In genomic region chr11:67167715-67168114, GRCh38 we compare ENCODE assay signal across 17 cellular contexts. TPM values are rescaled to one million over a fixed set of nuclear protein-coding genes. Genes with fewer than 3 reads are reported as not detected.
DNase-seq lines count a peak whose midpoint lies in the region; ATAC-seq and TF ChIP-seq lines count a peak whose summit lies in the region.
"Had no signal": no experiment of that assay in that cellular context is flagged by ENCODE, and none has a peak within 500 bp of the region (broad histone marks: within the 10 kb centered on the region; RNA-seq: fewer than 3 reads in every experiment).

No MANE protein-coding gene starts in this region.

- dilution Hi-C loops in IMR-90 (cut with HindIII; ENCODE audit: low sequenced_read_pairs, unreplicated experiment) = no loop called here

- TF ChIP-seq RAD21 in IMR-90 (IDR thresholded peaks at IDR 0.05; ENCODE audit: low read length) = no peak

- H3K18ac ChIP-seq in IMR-90 (ENCODE audit: low read depth, low read length) = no peak overlapping the region

- H3K9me3 ChIP-seq in A673 (ENCODE audit: low read depth, low read length, poor library complexity, severe bottlenecking) (no peaks in the 10 kb centered on the region), IMR-90 (ENCODE audit: control insufficient read depth, insufficient read depth, low read length) (no peaks in the 10 kb centered on the region), adipocyte (ENCODE audit: control insufficient read depth, low read length) (no peaks in the 10 kb centered on the region), transverse colon (no peaks in the 10 kb centered on the region)
- H3K9me3 ChIP-seq: gastroesophageal sphincter, spleen, upper lobe of right lung had no signal

- no peaks in the 10 kb centered on the region for H3K9me3 Mint-ChIP-seq in nephron
- H3K9me3 Mint-ChIP-seq: activated naive CD4-positive, alpha-beta T cell treated with anti-CD3 and anti-CD28 coated beads, Interleukin-2, amount 10 ng/mL, durations not matched to agents 7 days and 5 days; memory B cell had no signal

- H3K4ac ChIP-seq in IMR-90 (ENCODE audit: low read depth, low read length) = no peak overlapping the region

- TF ChIP-seq POLR2A in IMR-90 (IDR thresholded peaks at IDR 0.05; ENCODE audit: low read depth, low read length) (no peak), transverse colon (IDR thresholded peaks at IDR 0.05) (no peak)

- no peak for TF ChIP-seq EP300 in transverse colon (IDR thresholded peaks at IDR 0.05; ENCODE audit: low read depth)

- H4K20me1 ChIP-seq in IMR-90 (ENCODE audit: insufficient read depth, low read length) = peaks cover 65% of the 10 kb centered on the region

- no peak for ATAC-seq in IMR-90 (ENCODE audit: low read depth)
- ATAC-seq in HG03378 (IDR thresholded peaks at IDR 0.05; ENCODE audit: unreplicated experiment) = no peak

- H3K27ac ChIP-seq in A673 (ENCODE audit: low read depth, low read length, poor library complexity, severe bottlenecking) (peak overlapping the region; percentile 34), IMR-90 (ENCODE audit: insufficient read depth, low read length) (no peak overlapping the region), transverse colon (no peak overlapping the region)
- H3K27ac ChIP-seq: C4-2B, gastroesophageal sphincter, hepatocyte, upper lobe of right lung had no signal

- DNase-seq in A673 (ENCODE audit: low spot score) = no peak
- DNase-seq in IMR-90 = no peak
- peak; percentile 29 for DNase-seq in adipocyte (ENCODE audit: low read depth)
- no peak for DNase-seq in activated T-cell treated with anti-CD3 and anti-CD28 coated beads for 4 hours
- no peak for DNase-seq in GM20000 (ENCODE audit: low spot score)
- no peak for DNase-seq in transverse colon
- DNase-seq: NCI-H2107, spleen, upper lobe of right lung had no signal

- in situ Hi-C loops in IMR-90 (cut with MboI; ENCODE audit: low sequenced_read_pairs) (no loop called here), transverse colon (cut with MboI; ENCODE audit: low pct_ligation_motif_present in 1 of 4, low pct_unique_long_range_greater_than_20kb in 1 of 4, low sequenced_read_pairs in 3 of 4) (loop anchor here in 2 of 4 donors (5.0 kb wide), 1 partner anchor 85 kb away; no protein-coding TSS in a partner anchor)

- peak overlapping the region; percentile 48 for H2BK5ac ChIP-seq in IMR-90 (ENCODE audit: low read depth, low read length, poor library complexity, severe bottlenecking)

- H4K5ac ChIP-seq in IMR-90 (ENCODE audit: low read depth, low read length) = no peak overlapping the region

- TF ChIP-seq CTCF in A673 (conservative IDR thresholded peaks at IDR 0.05; ENCODE audit: low read depth, low read length) = no peak
- no peak for TF ChIP-seq CTCF in IMR-90 (conservative IDR thresholded peaks at IDR 0.05; ENCODE audit: low read depth, low read length)
- TF ChIP-seq CTCF in nephron (IDR thresholded peaks at IDR 0.05; ENCODE audit: unreplicated experiment in 3 of 3) = no peak
- no peak for TF ChIP-seq CTCF in GM20000 (IDR thresholded peaks at IDR 0.05; ENCODE audit: extremely low read depth, missing control alignments)
- TF ChIP-seq CTCF in transverse colon (IDR thresholded peaks at IDR 0.05) = no peak

- H2BK20ac ChIP-seq in IMR-90 (ENCODE audit: low read depth, low read length) = no peak overlapping the region

- no peaks in the 10 kb centered on the region for H3K27me3 Mint-ChIP-seq in nephron (ENCODE audit: low read depth)
- H3K27me3 Mint-ChIP-seq: activated naive CD4-positive, alpha-beta T cell treated with anti-CD3 and anti-CD28 coated beads, Interleukin-2, amount 10 ng/mL, durations not matched to agents 7 days and 5 days; memory B cell had no signal

- BruUV-seq in A673 (replicated peaks; lab: Mats Ljungman, UMichigan) (no TSS peak), IMR-90 (replicated peaks; lab: Mats Ljungman, UMichigan) (no TSS peak)

- no peak overlapping the region for H3K9ac ChIP-seq in IMR-90 (ENCODE audit: low read depth, low read length)
- peak overlapping the region; percentile 16 for H3K9ac ChIP-seq in adipocyte (ENCODE audit: low read length)

- no peak overlapping the region for H3K23ac ChIP-seq in IMR-90 (ENCODE audit: low read depth, low read length)

- peaks cover 19 to 74% of the 10 kb centered on the region in 2 experiments for H3K79me1 ChIP-seq in IMR-90 (ENCODE audit: low read depth in 1 of 2, low read length in 2 of 2)

- no peak overlapping the region for H2AK5ac ChIP-seq in IMR-90 (ENCODE audit: low read depth, low read length)

- no peak overlapping the region for H4K8ac ChIP-seq in IMR-90 (ENCODE audit: low read depth in 2 of 2, low read length in 2 of 2)

- no peak overlapping the region for H3K4me2 ChIP-seq in IMR-90 (ENCODE audit: low read depth, low read length)
- H3K4me2 ChIP-seq: hepatocyte had no signal

- H3K4me3 ChIP-seq in A673 (ENCODE audit: low read depth, low read length, poor library complexity, severe bottlenecking) (no peak overlapping the region), IMR-90 (ENCODE audit: insufficient read depth, low read depth, low read length) (no peak overlapping the region), adipocyte (ENCODE audit: low read length) (peak overlapping the region; percentile 65), transverse colon (no peak overlapping the region)
- H3K4me3 ChIP-seq: gastroesophageal sphincter, GM12878, hepatocyte, spleen, upper lobe of right lung had no signal

- no peak overlapping the region for H2AK9ac ChIP-seq in IMR-90 (replicated peaks; ENCODE audit: low read depth, low read length, poor library complexity)

- H3K27ac Mint-ChIP-seq in nephron = peak overlapping the region; percentile 62 to 83 (median 62)
- H3K27ac Mint-ChIP-seq: activated naive CD4-positive, alpha-beta T cell treated with anti-CD3 and anti-CD28 coated beads, Interleukin-2, amount 10 ng/mL, durations not matched to agents 7 days and 5 days had no signal

- H3K27me3 ChIP-seq in A673 (replicated peaks; ENCODE audit: insufficient read depth, low read depth, low read length, poor library complexity) = no peaks in the 10 kb centered on the region
- no peaks in the 10 kb centered on the region for H3K27me3 ChIP-seq in IMR-90 (ENCODE audit: control insufficient read depth, insufficient read depth, low read length)
- no peaks in the 10 kb centered on the region for H3K27me3 ChIP-seq in adipocyte (replicated peaks; ENCODE audit: control insufficient read depth, insufficient read depth, low read length)
- H3K27me3 ChIP-seq in transverse colon = no peaks in the 10 kb centered on the region
- H3K27me3 ChIP-seq: gastroesophageal sphincter, hepatocyte, spleen, upper lobe of right lung had no signal

- H3K56ac ChIP-seq in IMR-90 (ENCODE audit: extremely low read depth, insufficient read depth, low read length) = no peak overlapping the region

- no peak overlapping the region for H2BK15ac ChIP-seq in IMR-90 (ENCODE audit: low read depth, low read length)

- intact Hi-C loops in A673 (cut with micrococcal nuclease; ENCODE audit: unreplicated experiment) = loop anchor here (5.0 kb wide), 1 partner anchor 85 kb away; no protein-coding TSS in a partner anchor
- intact Hi-C loops in IMR-90 (cut with micrococcal nuclease) = no loop called here
- intact Hi-C loops in transverse colon (cut with DNase I; ENCODE audit: low total_unique reads) = loop anchor here (10.0 kb wide), 1 partner anchor 83 kb away; no protein-coding TSS in a partner anchor

- peaks cover 34% of the 10 kb centered on the region for H3K4me1 Mint-ChIP-seq in nephron

- H3K9me1 ChIP-seq in IMR-90 (ENCODE audit: insufficient read depth, low read length) = peaks cover 8% of the 10 kb centered on the region

- no peaks in the 10 kb centered on the region for H3K36me3 ChIP-seq in A673 (ENCODE audit: insufficient read depth, low read length, poor library complexity, severe bottlenecking)
- H3K36me3 ChIP-seq in IMR-90 (ENCODE audit: control insufficient read depth, insufficient read depth, low read length) = peaks cover 3% of the 10 kb centered on the region; the same call in 1 of the 2 replicates
- peaks cover 12% of the 10 kb centered on the region for H3K36me3 ChIP-seq in adipocyte (ENCODE audit: control insufficient read depth, insufficient read depth, low read length, severe bottlenecking)
- no peaks in the 10 kb centered on the region for H3K36me3 ChIP-seq in transverse colon
- H3K36me3 ChIP-seq: gastroesophageal sphincter had no signal

- H3K14ac ChIP-seq in IMR-90 (replicated peaks; ENCODE audit: low read depth, low read length) = no peak overlapping the region

- no peak overlapping the region for H2BK120ac ChIP-seq in IMR-90 (ENCODE audit: low read depth, low read length)

- peaks cover 27% of the 10 kb centered on the region for H3K4me1 ChIP-seq in A673 (ENCODE audit: insufficient read depth, low read length, poor library complexity, severe bottlenecking)
- H3K4me1 ChIP-seq in IMR-90 (ENCODE audit: control insufficient read depth, insufficient read depth, low read length) = peaks cover 12% of the 10 kb centered on the region
- H3K4me1 ChIP-seq in adipocyte (ENCODE audit: control insufficient read depth, insufficient read depth, low read length) = peaks cover 25% of the 10 kb centered on the region
- peaks cover 5 to 15% (median 7%) of the 10 kb centered on the region in 4 donors for H3K4me1 ChIP-seq in transverse colon

- CTCF ChIA-PET in A673 (lab: Charles Lee) (interaction anchor here (0.7 to 1.0 kb wide), 2 partner anchors 9 to 87 kb away, joined by 4 to 5 read pairs; no protein-coding TSS in a partner anchor), IMR-90 (lab: Yijun Ruan, JAX) (interaction anchor here (0.6 kb wide), 1 partner anchor 1990 kb away, joined by 3 read pairs; no protein-coding TSS in a partner anchor)

- no peak overlapping the region for H4K91ac ChIP-seq in IMR-90 (ENCODE audit: insufficient read depth, low read depth, low read length)

- peaks cover 39% of the 10 kb centered on the region for H3K36me3 Mint-ChIP-seq in nephron (ENCODE audit: low read depth)

- H3K4me3 Mint-ChIP-seq in nephron = no peak overlapping the region
- H3K4me3 Mint-ChIP-seq: activated naive CD4-positive, alpha-beta T cell treated with anti-CD3 and anti-CD28 coated beads, Interleukin-2, amount 10 ng/mL, durations not matched to agents 7 days and 5 days; memory B cell had no signal

- no peak overlapping the region for H2AFZ ChIP-seq in IMR-90 (replicated peaks; ENCODE audit: low read length, poor library complexity)
- H2AFZ ChIP-seq: hepatocyte had no signal

- POLR2A ChIA-PET in A673 (lab: Charles Lee; ENCODE audit: low non-redundant PET) = no interaction called here
- POLR2A ChIA-PET in IMR-90 (lab: Charles Lee; ENCODE audit: unreplicated experiment) = no interaction called here

- no CpG with 5 or more reads among the region's 1 CpG for WGBS in IMR-90 (ENCODE audit: extremely low coverage in 2 of 2, insufficient read length in 1 of 2), 2 experiments
- WGBS in transverse colon (ENCODE audit: low coverage in 1 of 2), 2 donors = 90 to 94% methylated on average over 1 of the region's 1 CpG

TF ChIP-seq in IMR-90, 13 proteins besides CTCF, POLR2A, EP300 and RAD21 (continues in another document):
- TF ChIP-seq BHLHE40 (IDR thresholded peaks at IDR 0.05; ENCODE audit: low read depth, low read length) (no peak), FOS (IDR thresholded peaks at IDR 0.05; ENCODE audit: low read depth, low read length) (no peak)

RNA-seq across cellular contexts. Expression of gene KDM2A, which starts 48.7 kb away (rescaled TPM):
- total RNA-seq in A673 (2021) = 105 and 121 TPM in 2 replicates
- 26.7 and 27.8 TPM in 2 replicates for total RNA-seq in IMR-90 (2012; rRNA removed)
- 42.6 and 47.5 TPM in 2 replicates for polyA plus RNA-seq in IMR-90 (2012; rRNA removed)
- polyA plus RNA-seq in IMR-90 (2012; cell fraction: cytosol; rRNA removed) = 21.5 and 29.5 TPM in 2 replicates
- 160 and 177 TPM in 2 replicates for polyA plus RNA-seq in IMR-90 (2012; cell fraction: nucleus; rRNA removed; ENCODE audit: low replicate concordance)
- total RNA-seq in transverse colon = 100 to 1,000 TPM in 1 of 4 donors, 10 to 100 TPM in 3; 65.3 to 137 (median 81.2) TPM
